17 cellular contexts compared by ENCODE assay signal in genomic region chr14:50086316-50086700, GRCh38. TPM values are rescaled to one million over a fixed set of nuclear protein-coding genes. Genes with fewer than 3 reads are reported as not detected.
A peak's percentile ranks its signal among the peaks of the same experiment; 100 is the strongest.
DNase-seq lines count a peak whose midpoint lies in the region; TF ChIP-seq lines count a peak whose summit lies in the region.
"Had no signal": no experiment of that assay in that cellular context is flagged by ENCODE, and none has a peak within 500 bp of the region (broad histone marks: within the 10 kb centered on the region; RNA-seq: fewer than 3 reads in every experiment).

No MANE protein-coding gene starts in this region.

- POLR2A ChIA-PET in SK-N-SH (lab: Yijun Ruan, JAX): no interaction called here

- WGBS in SK-N-SH (ENCODE audit: low lambda C conversion rate): 86% methylated on average over 2 of the region's 2 CpGs
- WGBS in thymus: 98% methylated on average over 2 of the region's 2 CpGs

- H3K9me2 ChIP-seq in SK-N-SH: no peaks in the 10 kb centered on the region

- H3K27me3 Mint-ChIP-seq in activated naive CD4-positive, alpha-beta T cell treated with anti-CD3 and anti-CD28 coated beads, Interleukin-2, amount 10 ng/mL, durations not matched to agents 7 days and 5 days: no peaks in the 10 kb centered on the region
- no peaks in the 10 kb centered on the region for H3K27me3 Mint-ChIP-seq in chondrocyte (ENCODE audit: low read depth)

- peak overlapping the region in 1 of 2 experiments; percentile 71; a peak in 2 of 4 replicates for H3K27ac ChIP-seq in SK-N-SH (ENCODE audit: low read depth in 2 of 2, low read length in 1 of 2)
- H3K27ac ChIP-seq in thymus (ENCODE audit: low read depth): peak overlapping the region; percentile 25
- H3K27ac ChIP-seq: cardiac muscle cell, left lung had no signal

- no peak for TF ChIP-seq EP300 in SK-N-SH (IDR thresholded peaks at IDR 0.05; ENCODE audit: borderline replicate concordance in 1 of 2, low read depth in 1 of 2, low read length in 1 of 2)

- no peak overlapping the region for H3K9ac ChIP-seq in SK-N-SH

- H3K4me1 Mint-ChIP-seq in activated naive CD4-positive, alpha-beta T cell treated with anti-CD3 and anti-CD28 coated beads, Interleukin-2, amount 10 ng/mL, durations not matched to agents 7 days and 5 days: peaks cover 96% of the 10 kb centered on the region
- peaks cover 21% of the 10 kb centered on the region for H3K4me1 Mint-ChIP-seq in chondrocyte (ENCODE audit: low read depth)

- H3K9me3 ChIP-seq in SK-N-SH (no peaks in the 10 kb centered on the region), thymus (ENCODE audit: control insufficient read depth) (no peaks in the 10 kb centered on the region)
- H3K9me3 ChIP-seq: left lung, MG63, transverse colon had no signal

- H4K20me1 ChIP-seq in SK-N-SH (ENCODE audit: insufficient read depth): no peaks in the 10 kb centered on the region

- TF ChIP-seq CTCF in SK-N-SH (IDR thresholded peaks at IDR 0.05): no peak
- TF ChIP-seq CTCF in chondrocyte (IDR thresholded peaks at IDR 0.05): no peak

- peak overlapping the region; percentile 97 for H3K27ac Mint-ChIP-seq in activated naive CD4-positive, alpha-beta T cell treated with anti-CD3 and anti-CD28 coated beads, Interleukin-2, amount 10 ng/mL, durations not matched to agents 7 days and 5 days
- peak overlapping the region; percentile 20 for H3K27ac Mint-ChIP-seq in chondrocyte (ENCODE audit: unreplicated experiment)

- H3K27me3 ChIP-seq in SK-N-SH (ENCODE audit: insufficient read depth) (no peaks in the 10 kb centered on the region), thymus (ENCODE audit: control insufficient read depth, insufficient read depth) (no peaks in the 10 kb centered on the region)
- H3K27me3 ChIP-seq: cardiac muscle cell, left lung, MG63, transverse colon had no signal

- peak overlapping the region; percentile 39 for H3K4me3 Mint-ChIP-seq in activated naive CD4-positive, alpha-beta T cell treated with anti-CD3 and anti-CD28 coated beads, Interleukin-2, amount 10 ng/mL, durations not matched to agents 7 days and 5 days
- no peak overlapping the region for H3K4me3 Mint-ChIP-seq in chondrocyte (ENCODE audit: unreplicated experiment)

- H3K9me3 Mint-ChIP-seq in activated naive CD4-positive, alpha-beta T cell treated with anti-CD3 and anti-CD28 coated beads, Interleukin-2, amount 10 ng/mL, durations not matched to agents 7 days and 5 days: no peaks in the 10 kb centered on the region
- no peaks in the 10 kb centered on the region for H3K9me3 Mint-ChIP-seq in chondrocyte (ENCODE audit: low read depth)

- intact Hi-C loops in posterior vena cava (cut with DNase I): loop anchor here in 1 of 2 donors (10.0 kb wide), 1 partner anchor 202 kb away; no protein-coding TSS in a partner anchor

- no peak overlapping the region for H2AFZ ChIP-seq in SK-N-SH (ENCODE audit: low read depth)

- no peaks in the 10 kb centered on the region for H3K79me2 ChIP-seq in SK-N-SH (ENCODE audit: insufficient read depth)

- H3K4me2 ChIP-seq in SK-N-SH: 0 out of 2 replicates have a peak overlapping the region, but pooled peaks have one; percentile 23

- peaks cover 10% of the 10 kb centered on the region for H3F3A ChIP-seq in SK-N-SH (replicated peaks; ENCODE audit: insufficient read depth)

- TF ChIP-seq RAD21 in SK-N-SH (IDR thresholded peaks at IDR 0.05; ENCODE audit: low read length): no peak

- peaks cover 33% of the 10 kb centered on the region for H3K36me3 Mint-ChIP-seq in activated naive CD4-positive, alpha-beta T cell treated with anti-CD3 and anti-CD28 coated beads, Interleukin-2, amount 10 ng/mL, durations not matched to agents 7 days and 5 days
- peaks cover 2% of the 10 kb centered on the region for H3K36me3 Mint-ChIP-seq in chondrocyte (ENCODE audit: low read depth)

- H3K4me3 ChIP-seq in SK-N-SH (ENCODE audit: low read depth in 2 of 2, low read length in 1 of 2) (no peak overlapping the region), thymus (ENCODE audit: low read length) (no peak overlapping the region)
- H3K4me3 ChIP-seq: cardiac muscle cell, left lung, MG63, transverse colon had no signal

- no peak for DNase-seq in activated naive CD4-positive, alpha-beta T cell treated with anti-CD3 and anti-CD28 coated beads, Interleukin-2, amount 10 ng/mL, durations not matched to agents 7 days and 5 days
- DNase-seq in activated naive CD4-positive, alpha-beta T cell treated with anti-CD3 and anti-CD28 coated beads, Interleukin-2, amount 50 U/mL, for 16 hours: no peak
- DNase-seq in SK-N-SH (no peak), chondrocyte (ENCODE audit: low spot score) (no peak), NCI-H128 (lab: John Stamatoyannopoulos, UW; ENCODE audit: unreplicated experiment) (no peak), medulla oblongata (ENCODE audit: extremely low spot score) (no peak), posterior vena cava (ENCODE audit: low spot score) (no peak)
- DNase-seq: effector CD8-positive, alpha-beta T cell; GOT3; left lung; NCI-H2081; NCI-H69; right cardiac atrium; transverse colon had no signal

- H3K36me3 ChIP-seq in SK-N-SH (replicated peaks in 1 of 2; ENCODE audit: control insufficient read depth in 1 of 2, insufficient read depth in 2 of 2, low read length in 1 of 2): no peaks in the 10 kb centered on the region
- H3K36me3 ChIP-seq in thymus (ENCODE audit: control insufficient read depth, insufficient read depth): no peaks in the 10 kb centered on the region
- H3K36me3 ChIP-seq: cardiac muscle cell, MG63, transverse colon had no signal

- H3K4me1 ChIP-seq in SK-N-SH (ENCODE audit: control insufficient read depth in 1 of 2, insufficient read depth in 2 of 2, low read depth in 1 of 2, low read length in 1 of 2) (no peaks in the 10 kb centered on the region; a peak in 1 of 4 replicates), thymus (ENCODE audit: control insufficient read depth, insufficient read depth, low read length) (peaks cover 11% of the 10 kb centered on the region)

- CTCF ChIA-PET in activated naive CD4-positive, alpha-beta T cell treated with anti-CD3 and anti-CD28 coated beads, Interleukin-2, amount 10 ng/mL, durations not matched to agents 7 days and 5 days (lab: Charles Lee): interaction anchor here (0.7 to 2.1 kb wide), 6 partner anchors 15 to 194 kb away, joined by 3 to 6 read pairs (median 4); partner anchors contain the start of gene ARF6
- CTCF ChIA-PET in SK-N-SH (lab: Yijun Ruan, JAX): interaction anchor here (1.0 to 1.2 kb wide), 2 partner anchors 18 to 234 kb away, joined by 3 read pairs; partner anchors contain the start of gene NEMF

TF ChIP-seq in SK-N-SH, 30 proteins besides CTCF, POLR2A, EP300 and RAD21:
- TF ChIP-seq RXRA (IDR thresholded peaks at IDR 0.05; ENCODE audit: borderline replicate concordance, low read depth) (no peak), EZH2phosphoT487 (IDR thresholded peaks at IDR 0.05; ENCODE audit: borderline replicate concordance, low read depth) (no peak), SIN3A (IDR thresholded peaks at IDR 0.05; ENCODE audit: borderline replicate concordance, low read depth, low read length) (no peak), USF2 (IDR thresholded peaks at IDR 0.05; ENCODE audit: borderline replicate concordance, low read depth, low read length) (no peak)

RNA-seq across cellular contexts. Expression of gene VCPKMT, which starts 30.1 kb away (rescaled TPM):
- polyA plus RNA-seq in SK-N-SH (2012; rRNA removed) (6.7 and 7.3 TPM in 2 replicates), thymus (48.3 TPM)
- 5.3 and 5.5 TPM in 2 replicates for polyA plus RNA-seq in SK-N-SH (2012; cell fraction: cytosol; rRNA removed)
- 15.3 and 16.9 TPM in 2 replicates for polyA plus RNA-seq in SK-N-SH (2012; cell fraction: nucleus; rRNA removed)
- total RNA-seq in chondrocyte (9.3 to 10.4 TPM (median 9.7 TPM) in 3 replicates), posterior vena cava (1 to 10 TPM; 5.8 to 6.2 TPM)
